Comparison of ENCODE assay signal across 1 cellular context in genomic region chr6:140494321-140495085, GRCh38.
TF ChIP-seq lines count a peak whose summit lies in the region.

No MANE protein-coding gene starts in this region.

TF ChIP-seq in SK-N-SH treated with all-trans-retinoic acid at 6 μM for 48 hours, 23 proteins besides CTCF, POLR2A, EP300 and RAD21 (continued from another document):
- TF ChIP-seq, protein P1, sequence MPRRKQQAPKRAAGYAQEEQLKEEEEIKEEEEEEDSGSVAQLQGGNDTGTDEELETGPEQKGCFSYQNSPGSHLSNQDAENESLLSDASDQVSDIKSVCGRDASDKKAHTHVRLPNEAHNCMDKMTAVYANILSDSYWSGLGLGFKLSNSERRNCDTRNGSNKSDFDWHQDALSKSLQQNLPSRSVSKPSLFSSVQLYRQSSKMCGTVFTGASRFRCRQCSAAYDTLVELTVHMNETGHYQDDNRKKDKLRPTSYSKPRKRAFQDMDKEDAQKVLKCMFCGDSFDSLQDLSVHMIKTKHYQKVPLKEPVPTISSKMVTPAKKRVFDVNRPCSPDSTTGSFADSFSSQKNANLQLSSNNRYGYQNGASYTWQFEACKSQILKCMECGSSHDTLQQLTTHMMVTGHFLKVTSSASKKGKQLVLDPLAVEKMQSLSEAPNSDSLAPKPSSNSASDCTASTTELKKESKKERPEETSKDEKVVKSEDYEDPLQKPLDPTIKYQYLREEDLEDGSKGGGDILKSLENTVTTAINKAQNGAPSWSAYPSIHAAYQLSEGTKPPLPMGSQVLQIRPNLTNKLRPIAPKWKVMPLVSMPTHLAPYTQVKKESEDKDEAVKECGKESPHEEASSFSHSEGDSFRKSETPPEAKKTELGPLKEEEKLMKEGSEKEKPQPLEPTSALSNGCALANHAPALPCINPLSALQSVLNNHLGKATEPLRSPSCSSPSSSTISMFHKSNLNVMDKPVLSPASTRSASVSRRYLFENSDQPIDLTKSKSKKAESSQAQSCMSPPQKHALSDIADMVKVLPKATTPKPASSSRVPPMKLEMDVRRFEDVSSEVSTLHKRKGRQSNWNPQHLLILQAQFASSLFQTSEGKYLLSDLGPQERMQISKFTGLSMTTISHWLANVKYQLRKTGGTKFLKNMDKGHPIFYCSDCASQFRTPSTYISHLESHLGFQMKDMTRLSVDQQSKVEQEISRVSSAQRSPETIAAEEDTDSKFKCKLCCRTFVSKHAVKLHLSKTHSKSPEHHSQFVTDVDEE (CRISPR knock-in tag; IDR thresholded peaks at IDR 0.05), result no peak
- TF ChIP-seq TCF4 (CRISPR knock-in tag; IDR thresholded peaks at IDR 0.05; ENCODE audit: borderline replicate concordance), result no peak
- no peak for TF ChIP-seq TOX (CRISPR knock-in tag; IDR thresholded peaks at IDR 0.05; ENCODE audit: borderline replicate concordance)
- TF ChIP-seq, protein P2, sequence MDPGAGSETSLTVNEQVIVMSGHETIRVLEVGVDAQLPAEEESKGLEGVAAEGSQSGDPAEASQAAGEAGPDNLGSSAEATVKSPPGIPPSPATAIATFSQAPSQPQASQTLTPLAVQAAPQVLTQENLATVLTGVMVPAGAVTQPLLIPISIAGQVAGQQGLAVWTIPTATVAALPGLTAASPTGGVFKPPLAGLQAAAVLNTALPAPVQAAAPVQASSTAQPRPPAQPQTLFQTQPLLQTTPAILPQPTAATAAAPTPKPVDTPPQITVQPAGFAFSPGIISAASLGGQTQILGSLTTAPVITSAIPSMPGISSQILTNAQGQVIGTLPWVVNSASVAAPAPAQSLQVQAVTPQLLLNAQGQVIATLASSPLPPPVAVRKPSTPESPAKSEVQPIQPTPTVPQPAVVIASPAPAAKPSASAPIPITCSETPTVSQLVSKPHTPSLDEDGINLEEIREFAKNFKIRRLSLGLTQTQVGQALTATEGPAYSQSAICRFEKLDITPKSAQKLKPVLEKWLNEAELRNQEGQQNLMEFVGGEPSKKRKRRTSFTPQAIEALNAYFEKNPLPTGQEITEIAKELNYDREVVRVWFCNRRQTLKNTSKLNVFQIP (CRISPR knock-in tag; IDR thresholded peaks at IDR 0.05; ENCODE audit: borderline replicate concordance, low read depth), result no peak
- TF ChIP-seq SNAI2 (CRISPR knock-in tag; IDR thresholded peaks at IDR 0.05), result no peak
- no peak for TF ChIP-seq PATZ1 (CRISPR knock-in tag; IDR thresholded peaks at IDR 0.05; ENCODE audit: borderline replicate concordance)
- TF ChIP-seq RARB (CRISPR knock-in tag; IDR thresholded peaks at IDR 0.05), result no peak
TF ChIP-seq in SK-N-SH treated with all-trans-retinoic acid at 6 μM for 48 hours: peak in this region for 0.
